In genomic region chr6:20417819-20418218, GRCh38 we compare ENCODE assay signal across 12 cellular contexts. TPM values are rescaled to one million over a fixed set of nuclear protein-coding genes. Genes with fewer than 3 reads are reported as not detected.
A peak's percentile ranks its signal among the peaks of the same experiment; 100 is the strongest.
DNase-seq lines count a peak whose midpoint lies in the region; ATAC-seq, FAIRE-seq and TF ChIP-seq lines count a peak whose summit lies in the region.
"Had no signal": no experiment of that assay in that cellular context is flagged by ENCODE, and none has a peak within 500 bp of the region (broad histone marks: within the 10 kb centered on the region; RNA-seq: fewer than 3 reads in every experiment).

No MANE protein-coding gene starts in this region.

- POLR2A ChIA-PET in GM10248 (lab: Yijun Ruan, JAX) (no interaction called here), GM12878 (lab: Charles Lee) (interaction anchor here (0.6 to 1.9 kb wide), 2 partner anchors 8 to 13 kb away, joined by 3 to 7 read pairs; no protein-coding TSS in a partner anchor)

- SMC1A ChIA-PET in GM12878 (lab: Charles Lee; ENCODE audit: uncharacterized antibody, unreplicated experiment) = interaction anchor here (0.6 to 3.0 kb wide), 11 partner anchors 8 to 759 kb away, joined by 3 to 13 read pairs (median 3); no protein-coding TSS in a partner anchor

- H3K4me2 ChIP-seq in GM12878 (ENCODE audit: control insufficient read depth, insufficient read depth) = peak overlapping the region; percentile 63

- peaks cover 0 to 10% of the 10 kb centered on the region in 2 experiments; a peak in 2 of 4 replicates for H3K36me3 ChIP-seq in GM12878 (ENCODE audit: control insufficient read depth in 2 of 2, insufficient read depth in 2 of 2, low read length in 1 of 2)
- H3K36me3 ChIP-seq: ascending aorta, tibial nerve had no signal

- H4K20me1 ChIP-seq in GM12878 (ENCODE audit: control insufficient read depth, insufficient read depth) = peaks cover 3% of the 10 kb centered on the region; the same call in 1 of the 2 replicates

- no peak overlapping the region; the same call in 1 of the 2 replicates for H2AFZ ChIP-seq in GM12878 (ENCODE audit: control insufficient read depth, low read depth, low read length)

- TF ChIP-seq CTCF in GM10248 (IDR thresholded peaks at IDR 0.05; ENCODE audit: control extremely low read depth, extremely low read depth, low read depth, missing control alignments) = no peak
- TF ChIP-seq CTCF in GM12878 (IDR thresholded peaks at IDR 0.05 in 2 of 3, conservative IDR thresholded peaks at IDR 0.05 in 1 of 3; ENCODE audit: control insufficient read depth in 2 of 3, extremely low read depth in 1 of 3, insufficient read depth in 1 of 3, low read depth in 3 of 3, low read length in 3 of 3) = no peak

- intact Hi-C loops in GM12878 (cut with micrococcal nuclease; ENCODE audit: unreplicated experiment) = no loop called here

- 28% methylated on average over 6 of the region's 6 CpGs for WGBS in GM12878 (ENCODE audit: insufficient coverage, insufficient replicate concordance, low lambda C conversion rate, missing lambda C conversion rate)

- RAD21 ChIA-PET in GM12878 (lab: Charles Lee; ENCODE audit: unreplicated experiment) = interaction anchor here (0.9 to 1.8 kb wide), 3 partner anchors 10 to 98 kb away, joined by 3 to 7 read pairs (median 5); no protein-coding TSS in a partner anchor

- BruUV-seq in GM12878 (replicated peaks; lab: Mats Ljungman, UMichigan) = no TSS peak

- H3K4me3 ChIP-seq in GM12878 = no peak overlapping the region
- H3K4me3 ChIP-seq: ascending aorta, tibial nerve had no signal

- FAIRE-seq in GM12878 (lab: Jason Lieb, UNC) = peak; percentile 27

- in situ Hi-C loops in GM12878 (cut with MboI) = no loop called here

- peak; percentile 21 for DNase-seq in GM10248 (ENCODE audit: extremely low spot score)
- no peak for DNase-seq in GM12878 (ENCODE audit: low read depth, low spot score)
- DNase-seq in SKM-1 treated with dmso at 0.1 percent for 144 hours (lab: John Stamatoyannopoulos, UW; ENCODE audit: unreplicated experiment) = no peak
- no peak for DNase-seq in D341Med (ENCODE audit: low spot score)
- no peak for DNase-seq in activated T-cell treated with anti-CD3 and anti-CD28 coated beads, Interleukin-2, amount 50 U/mL, for 48 hours
- DNase-seq: activated CD4-positive, alpha-beta memory T cell treated with anti-CD3 and anti-CD28 coated beads, Interleukin-2, amount 10 ng/mL, durations not matched to agents 7 days and 5 days; NCI-H1436 treated with DMSO at 0.1 percent for 48 hours had no signal

- H3K9me3 ChIP-seq in GM12878 (replicated peaks; ENCODE audit: control insufficient read depth, insufficient read depth, low read length) = no peaks in the 10 kb centered on the region; the same call in 2 of the 3 replicates
- H3K9me3 ChIP-seq: ascending aorta had no signal

- peaks cover 20% of the 10 kb centered on the region for H3K4me1 ChIP-seq in GM12878 (ENCODE audit: control insufficient read depth, insufficient read depth, low read length)
- H3K4me1 ChIP-seq: tibial nerve had no signal

- no peaks in the 10 kb centered on the region for H3K27me3 ChIP-seq in GM12878 (replicated peaks in 1 of 2; ENCODE audit: control insufficient read depth in 2 of 2, insufficient read depth in 2 of 2, low read length in 1 of 2)
- H3K27me3 ChIP-seq: ascending aorta, tibial nerve had no signal

- TF ChIP-seq POLR2A in GM12878 (IDR thresholded peaks at IDR 0.05; ENCODE audit: low read depth, low read length) (no peak), GM18505 (IDR thresholded peaks at IDR 0.05; ENCODE audit: borderline replicate concordance, extremely low read depth, insufficient read depth, insufficient read length) (no peak)

- H3K27ac ChIP-seq in GM12878 (ENCODE audit: control insufficient read depth, insufficient read depth) = peak overlapping the region; percentile 6; the same call in 1 of the 2 replicates
- H3K27ac ChIP-seq: tibial nerve had no signal

- H3K79me2 ChIP-seq in GM12878 (ENCODE audit: control insufficient read depth, insufficient read depth, low read length) = peaks cover 89% of the 10 kb centered on the region

- no peak for TF ChIP-seq RAD21 in GM12878 (IDR thresholded peaks at IDR 0.05; ENCODE audit: insufficient read depth, low read depth, low read length)

- H3K9ac ChIP-seq in GM12878 (ENCODE audit: control insufficient read depth, insufficient read depth, low read length) = no peak overlapping the region

- ATAC-seq in GM21360 (IDR thresholded peaks at IDR 0.05; ENCODE audit: unreplicated experiment) (peak; percentile 50), HG03457 (IDR thresholded peaks at IDR 0.05; ENCODE audit: unreplicated experiment) (peak; percentile 59), GM12878 (peak; percentile 52), GM18505 (IDR thresholded peaks at IDR 0.05; ENCODE audit: unreplicated experiment) (no peak)

- CTCF ChIA-PET in GM10248 (lab: Yijun Ruan, JAX) = interaction anchor here (1.3 to 8.1 kb wide), 2 partner anchors 13 to 111 kb away, joined by 3 to 58 read pairs; no protein-coding TSS in a partner anchor
- CTCF ChIA-PET in GM12878 (lab: Yijun Ruan, JAX) = interaction anchor here (2.3 kb wide), 1 partner anchor 13 kb away, joined by 15 read pairs; no protein-coding TSS in a partner anchor

- TF ChIP-seq EP300 in GM12878 (IDR thresholded peaks at IDR 0.05; ENCODE audit: borderline replicate concordance in 1 of 2, control insufficient read depth in 1 of 2, low read depth in 2 of 2, low read length in 2 of 2) = no peak

TF ChIP-seq in GM12878, 131 proteins besides CTCF, POLR2A, EP300 and RAD21 (continues in another document):
- TF ChIP-seq MLLT1 (IDR thresholded peaks at IDR 0.05) = no peak
- no peak for TF ChIP-seq NRF1 (conservative IDR thresholded peaks at IDR 0.05; ENCODE audit: low read depth, low read length)
- TF ChIP-seq EGR1 (IDR thresholded peaks at IDR 0.05; ENCODE audit: borderline replicate concordance in 1 of 2, low read depth in 2 of 2, low read length in 2 of 2) = no peak
- no peak for TF ChIP-seq LARP7 (IDR thresholded peaks at IDR 0.05)
- TF ChIP-seq IKZF2 (IDR thresholded peaks at IDR 0.05) = 0 out of 4 replicates have a peak, but pooled peaks of 1 of the 2 experiments have one; percentile 31
- TF ChIP-seq RUNX3 (IDR thresholded peaks at IDR 0.05; ENCODE audit: low read length) = peak; percentile 60
- TF ChIP-seq POLR2AphosphoS5 (IDR thresholded peaks at IDR 0.05; ENCODE audit: low read length) = no peak
- no peak for TF ChIP-seq BRCA1 (IDR thresholded peaks at IDR 0.05; ENCODE audit: low read depth, low read length)
- TF ChIP-seq, protein P1, sequence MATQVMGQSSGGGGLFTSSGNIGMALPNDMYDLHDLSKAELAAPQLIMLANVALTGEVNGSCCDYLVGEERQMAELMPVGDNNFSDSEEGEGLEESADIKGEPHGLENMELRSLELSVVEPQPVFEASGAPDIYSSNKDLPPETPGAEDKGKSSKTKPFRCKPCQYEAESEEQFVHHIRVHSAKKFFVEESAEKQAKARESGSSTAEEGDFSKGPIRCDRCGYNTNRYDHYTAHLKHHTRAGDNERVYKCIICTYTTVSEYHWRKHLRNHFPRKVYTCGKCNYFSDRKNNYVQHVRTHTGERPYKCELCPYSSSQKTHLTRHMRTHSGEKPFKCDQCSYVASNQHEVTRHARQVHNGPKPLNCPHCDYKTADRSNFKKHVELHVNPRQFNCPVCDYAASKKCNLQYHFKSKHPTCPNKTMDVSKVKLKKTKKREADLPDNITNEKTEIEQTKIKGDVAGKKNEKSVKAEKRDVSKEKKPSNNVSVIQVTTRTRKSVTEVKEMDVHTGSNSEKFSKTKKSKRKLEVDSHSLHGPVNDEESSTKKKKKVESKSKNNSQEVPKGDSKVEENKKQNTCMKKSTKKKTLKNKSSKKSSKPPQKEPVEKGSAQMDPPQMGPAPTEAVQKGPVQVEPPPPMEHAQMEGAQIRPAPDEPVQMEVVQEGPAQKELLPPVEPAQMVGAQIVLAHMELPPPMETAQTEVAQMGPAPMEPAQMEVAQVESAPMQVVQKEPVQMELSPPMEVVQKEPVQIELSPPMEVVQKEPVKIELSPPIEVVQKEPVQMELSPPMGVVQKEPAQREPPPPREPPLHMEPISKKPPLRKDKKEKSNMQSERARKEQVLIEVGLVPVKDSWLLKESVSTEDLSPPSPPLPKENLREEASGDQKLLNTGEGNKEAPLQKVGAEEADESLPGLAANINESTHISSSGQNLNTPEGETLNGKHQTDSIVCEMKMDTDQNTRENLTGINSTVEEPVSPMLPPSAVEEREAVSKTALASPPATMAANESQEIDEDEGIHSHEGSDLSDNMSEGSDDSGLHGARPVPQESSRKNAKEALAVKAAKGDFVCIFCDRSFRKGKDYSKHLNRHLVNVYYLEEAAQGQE (IDR thresholded peaks at IDR 0.05; ENCODE audit: low read depth, low read length) = no peak
- no peak for TF ChIP-seq TBL1XR1 (IDR thresholded peaks at IDR 0.05; ENCODE audit: low read depth, low read length)
- no peak for TF ChIP-seq CBX5 (IDR thresholded peaks at IDR 0.05; ENCODE audit: low read depth)

RNA-seq across cellular contexts. Expression of gene E2F3, which starts 16.1 kb away (rescaled TPM):
- 10.0 and 11.7 TPM in 2 replicates for total RNA-seq in GM12878 (2013; cell fraction: nucleolus; rRNA removed)
- total RNA-seq in GM12878 (2014; rRNA removed) (5.1 and 5.9 TPM in 2 replicates), GM12878 (2014; rRNA removed; fragmentation: Illumina TruSeq; extraction: Trizol) (9.7 and 10.6 TPM in 2 replicates), GM12878 (2021) (15.8 and 16.8 TPM in 2 replicates)
- polyA plus RNA-seq in GM12878 (2011; ENCODE audit: low read depth) = 4.3 TPM
- polyA plus RNA-seq in GM12878 (2011; rRNA removed) (15.0 and 15.7 TPM in 2 replicates), GM12878 (2014; fragmentation: Illumina TruSeq; extraction: Trizol) (16.3 and 19.8 TPM in 2 replicates), GM12878 (2014; fragmentation: Nextera tagmentation; extraction: Ambion mirVana) (1 to 10 TPM; 5.3 to 6.6 TPM), GM12878 (2014; rRNA removed) (10.4 and 10.6 TPM in 2 replicates), GM12878 (2016; fragmentation: Nextera tagmentation; extraction: Ambion mirVana) (10 to 100 TPM; 10.7 to 12.0 TPM)
- polyA plus RNA-seq in GM12878 (2011; cell fraction: cytosol; rRNA removed) = 7.8 and 8.9 TPM in 2 replicates
- polyA plus RNA-seq in GM12878 (2011; cell fraction: nucleus; rRNA removed) = 18.4 and 23.8 TPM in 2 replicates
- 5.5 and 5.7 TPM in 2 replicates for polyA plus RNA-seq in GM12878 (2012)
- polyA minus RNA-seq in GM12878 (2011; rRNA and poly(A)+ RNA removed) = 10.2 and 10.7 TPM in 2 replicates
- polyA minus RNA-seq in GM12878 (2011; cell fraction: cytosol; rRNA and poly(A)+ RNA removed) = 4.5 and 6.0 TPM in 2 replicates
- 5.1 and 8.8 TPM in 2 replicates for polyA minus RNA-seq in GM12878 (2011; cell fraction: nucleus; rRNA and poly(A)+ RNA removed)
